Comparison of ENCODE assay signal across 15 cellular contexts in genomic region chr2:168594778-168595177, GRCh38.
DNase-seq lines count a peak whose midpoint lies in the region; ATAC-seq and TF ChIP-seq lines count a peak whose summit lies in the region.
"Had no signal": no experiment of that assay in that cellular context is flagged by ENCODE, and none has a peak within 500 bp of the region (broad histone marks: within the 10 kb centered on the region; RNA-seq: fewer than 3 reads in every experiment).

No MANE protein-coding gene starts in this region.

- ATAC-seq in GM19324 (IDR thresholded peaks at IDR 0.05; ENCODE audit: low FRiP score, unreplicated experiment): peak; percentile 59
- ATAC-seq in HG02763 (IDR thresholded peaks at IDR 0.05; ENCODE audit: unreplicated experiment): peak; percentile 61
- peak; percentile 73 for ATAC-seq in HG03565 (IDR thresholded peaks at IDR 0.05; ENCODE audit: unreplicated experiment)
- no peak for ATAC-seq in right lobe of liver

- H3K4me3 ChIP-seq in GM12865 (ENCODE audit: low read depth, low read length): no peak overlapping the region; the same call in 1 of the 2 replicates
- no peak overlapping the region for H3K4me3 ChIP-seq in right lobe of liver
- H3K4me3 ChIP-seq: GM23248, thyroid gland had no signal

- H3K4me1 ChIP-seq in right lobe of liver: no peaks in the 10 kb centered on the region

- H3K9me3 ChIP-seq in right lobe of liver: no peaks in the 10 kb centered on the region
- H3K9me3 ChIP-seq: thyroid gland had no signal

- TF ChIP-seq POLR2A in right lobe of liver (IDR thresholded peaks at IDR 0.05): no peak

- H3K27ac ChIP-seq in right lobe of liver: no peak overlapping the region
- H3K27ac ChIP-seq: GM23248, thyroid gland had no signal

- no peaks in the 10 kb centered on the region for H3K36me3 ChIP-seq in right lobe of liver
- H3K36me3 ChIP-seq: thyroid gland had no signal

- TF ChIP-seq CTCF in GM12865 (IDR thresholded peaks at IDR 0.05; ENCODE audit: insufficient read depth, low read depth, low read length, missing control alignments) (no peak), right lobe of liver (IDR thresholded peaks at IDR 0.05) (no peak)

- intact Hi-C loops in right lobe of liver (cut with DNase I): no loop called here

- DNase-seq in GM12865 (ENCODE audit: low read depth) (peak; percentile 76), occipital lobe (lab: John Stamatoyannopoulos, UW) (no peak), right lobe of liver (no peak), amygdala (lab: John Stamatoyannopoulos, UW) (no peak)
- DNase-seq in stimulated activated naive CD4-positive, alpha-beta T cell (lab: John Stamatoyannopoulos, UW): no peak
- DNase-seq: activated gamma-delta T cell; CD8-positive, alpha-beta memory T cell; endodermal cell; GM23248; naive B cell; OCI-M1; thyroid gland had no signal

- no peaks in the 10 kb centered on the region for H3K27me3 ChIP-seq in right lobe of liver
- H3K27me3 ChIP-seq: thyroid gland had no signal

- 47% methylated on average over 1 of the region's 1 CpG for WGBS in right lobe of liver (ENCODE audit: insufficient coverage, low coverage, low lambda C conversion rate, missing lambda C conversion rate)

Comparison
In these comparisons a context has a peak if more than half of its experiments do, and no peak if none do; other contexts are left out.
1. ATAC-seq: peak in GM19324 (single experiment), HG02763 (single experiment) and HG03565 (single experiment); none in right lobe of liver (0 of 4).